ENCODE assay signal across 22 cellular contexts in genomic region chr5:145562931-145563330, GRCh38.
"Had no signal": no experiment of that assay in that cellular context is flagged by ENCODE, and none has a peak within 500 bp of the region (broad histone marks: within the 10 kb centered on the region; RNA-seq: fewer than 3 reads in every experiment).

No MANE protein-coding gene starts in this region.

- ATAC-seq: activated naive CD8-positive, alpha-beta T cell treated with anti-CD3 and anti-CD28 coated beads, Interleukin-2, amount 50 U/mL, for 24 hours; effector memory CD8-positive, alpha-beta T cell; gastroesophageal sphincter; heart left ventricle; naive thymus-derived CD8-positive, alpha-beta T cell; right lobe of liver; stimulated activated effector memory CD8-positive, alpha-beta T cell treated with anti-CD3 and anti-CD28 coated beads, Interleukin-12 subunit alpha, Interleukin-12 subunit beta, amount 100 ng/mL, for 72 hours had no signal

- H3K4me3 ChIP-seq: gastroesophageal sphincter, heart left ventricle, right lobe of liver, testis had no signal

- H3K27ac ChIP-seq: gastroesophageal sphincter, heart left ventricle, parathyroid adenoma, right lobe of liver, testis had no signal

- DNase-seq: activated CD4-positive, alpha-beta T cell treated with anti-CD3 and anti-CD28 coated beads, Interleukin-2, amount 10 ng/mL, durations not matched to agents 24 days and 14 days; activated CD8-positive, alpha-beta memory T cell treated with anti-CD3 and anti-CD28 coated beads for 24 hours; activated CD8-positive, alpha-beta memory T cell treated with anti-CD3 and anti-CD28 coated beads, Interleukin-2, amount 50 U/mL, for 48 hours; activated effector memory CD4-positive, alpha-beta T cell treated with Interleukin-2 at 50 U/mL for 16 hours; activated naive CD4-positive, alpha-beta T cell treated with anti-CD3 and anti-CD28 coated beads, Interleukin-2, amount 10 ng/mL, durations not matched to agents 7 days and 5 days; activated naive CD8-positive, alpha-beta T cell treated with anti-CD3 and anti-CD28 coated beads, Interleukin-2, amount 50 U/mL, for 24 hours; activated T-cell treated with anti-CD3 and anti-CD28 coated beads, Interleukin-2, amount 50 U/mL, for 48 hours; anterior cingulate cortex; effector memory CD8-positive, alpha-beta T cell; heart left ventricle; naive thymus-derived CD8-positive, alpha-beta T cell; right lobe of liver; small intestine; stimulated activated CD4-positive, alpha-beta T cell treated with anti-CD3 and anti-CD28 coated beads, Interleukin-15, amount 100 ng/mL, for 24 hours; stimulated activated CD4-positive, alpha-beta T cell treated with anti-CD3 and anti-CD28 coated beads, Interleukin-4, amount 100 ng/mL, for 1 hour; testis had no signal

- FAIRE-seq: small intestine had no signal

- H3K4me1 ChIP-seq: gastroesophageal sphincter, heart left ventricle, parathyroid adenoma, right lobe of liver, testis had no signal

- H3K36me3 ChIP-seq: gastroesophageal sphincter, heart left ventricle, right lobe of liver had no signal

- H3K27me3 ChIP-seq: gastroesophageal sphincter, heart left ventricle, right lobe of liver, testis had no signal

- H3K9me3 ChIP-seq: gastroesophageal sphincter, heart left ventricle, right lobe of liver, testis had no signal

- H3K4me1 Mint-ChIP-seq: activated CD4-positive, alpha-beta T cell treated with anti-CD3 and anti-CD28 coated beads, Interleukin-2, amount 10 ng/mL, durations not matched to agents 24 days and 14 days; activated naive CD4-positive, alpha-beta T cell treated with anti-CD3 and anti-CD28 coated beads, Interleukin-2, amount 10 ng/mL, durations not matched to agents 7 days and 5 days; activated naive CD8-positive, alpha-beta T cell treated with anti-CD3 and anti-CD28 coated beads, Interleukin-2, amount 50 U/mL, for 24 hours; naive thymus-derived CD8-positive, alpha-beta T cell; stimulated activated effector memory CD8-positive, alpha-beta T cell treated with anti-CD3 and anti-CD28 coated beads, Interleukin-12 subunit alpha, Interleukin-12 subunit beta, amount 100 ng/mL, for 72 hours had no signal

- H3K27me3 Mint-ChIP-seq: activated CD4-positive, alpha-beta T cell treated with anti-CD3 and anti-CD28 coated beads, Interleukin-2, amount 10 ng/mL, durations not matched to agents 24 days and 14 days; activated naive CD4-positive, alpha-beta T cell treated with anti-CD3 and anti-CD28 coated beads, Interleukin-2, amount 10 ng/mL, durations not matched to agents 7 days and 5 days; activated naive CD8-positive, alpha-beta T cell treated with anti-CD3 and anti-CD28 coated beads, Interleukin-2, amount 50 U/mL, for 24 hours; dendritic cell treated with granulocyte-macrophage colony-stimulating factor and Interleukin-4, amounts not matched to agents 40 ng/mL and 50 ng/mL, for 4 days; effector memory CD8-positive, alpha-beta T cell; naive thymus-derived CD8-positive, alpha-beta T cell; type B pancreatic cell had no signal

- H3K27ac Mint-ChIP-seq: activated CD4-positive, alpha-beta T cell treated with anti-CD3 and anti-CD28 coated beads, Interleukin-2, amount 10 ng/mL, durations not matched to agents 24 days and 14 days; activated naive CD4-positive, alpha-beta T cell treated with anti-CD3 and anti-CD28 coated beads, Interleukin-2, amount 10 ng/mL, durations not matched to agents 7 days and 5 days; activated naive CD8-positive, alpha-beta T cell treated with anti-CD3 and anti-CD28 coated beads, Interleukin-2, amount 50 U/mL, for 24 hours; dendritic cell treated with granulocyte-macrophage colony-stimulating factor and Interleukin-4, amounts not matched to agents 40 ng/mL and 50 ng/mL, for 4 days; effector memory CD8-positive, alpha-beta T cell; naive thymus-derived CD8-positive, alpha-beta T cell; stimulated activated effector memory CD8-positive, alpha-beta T cell treated with anti-CD3 and anti-CD28 coated beads, Interleukin-12 subunit alpha, Interleukin-12 subunit beta, amount 100 ng/mL, for 72 hours; T-helper 2 cell treated with Interferon-gamma antibody and Interleukin-4, amounts not matched to agents 5 μg/mL and 100 μg/mL, for 36 hours; type B pancreatic cell had no signal

- H3K36me3 Mint-ChIP-seq: activated naive CD4-positive, alpha-beta T cell treated with anti-CD3 and anti-CD28 coated beads, Interleukin-2, amount 10 ng/mL, durations not matched to agents 7 days and 5 days; naive thymus-derived CD8-positive, alpha-beta T cell; stimulated activated effector memory CD8-positive, alpha-beta T cell treated with anti-CD3 and anti-CD28 coated beads, Interleukin-12 subunit alpha, Interleukin-12 subunit beta, amount 100 ng/mL, for 72 hours; type B pancreatic cell had no signal

- H3K4me3 Mint-ChIP-seq: activated CD4-positive, alpha-beta T cell treated with anti-CD3 and anti-CD28 coated beads, Interleukin-2, amount 10 ng/mL, durations not matched to agents 24 days and 14 days; activated naive CD4-positive, alpha-beta T cell treated with anti-CD3 and anti-CD28 coated beads, Interleukin-2, amount 10 ng/mL, durations not matched to agents 7 days and 5 days; activated naive CD8-positive, alpha-beta T cell treated with anti-CD3 and anti-CD28 coated beads, Interleukin-2, amount 50 U/mL, for 24 hours; dendritic cell treated with granulocyte-macrophage colony-stimulating factor and Interleukin-4, amounts not matched to agents 40 ng/mL and 50 ng/mL, for 4 days; effector memory CD8-positive, alpha-beta T cell; naive thymus-derived CD8-positive, alpha-beta T cell; stimulated activated effector memory CD8-positive, alpha-beta T cell treated with anti-CD3 and anti-CD28 coated beads, Interleukin-12 subunit alpha, Interleukin-12 subunit beta, amount 100 ng/mL, for 72 hours; T-helper 2 cell treated with Interferon-gamma antibody and Interleukin-4, amounts not matched to agents 5 μg/mL and 100 μg/mL, for 36 hours; type B pancreatic cell had no signal

- H3K9me3 Mint-ChIP-seq: activated naive CD8-positive, alpha-beta T cell treated with anti-CD3 and anti-CD28 coated beads, Interleukin-2, amount 50 U/mL, for 24 hours; T-helper 2 cell treated with Interferon-gamma antibody and Interleukin-4, amounts not matched to agents 5 μg/mL and 100 μg/mL, for 36 hours; type B pancreatic cell had no signal
